23 cellular contexts compared by ENCODE assay signal in genomic region chr5:174314261-174314660, GRCh38.
"Had no signal": no experiment of that assay in that cellular context is flagged by ENCODE, and none has a peak within 500 bp of the region (broad histone marks: within the 10 kb centered on the region; RNA-seq: fewer than 3 reads in every experiment).

No MANE protein-coding gene starts in this region.

- H3K9ac ChIP-seq: neural progenitor cell had no signal

- H3K4me3 ChIP-seq: gastrocnemius medialis, neural progenitor cell, psoas muscle, skin epidermis, thoracic aorta, tibial nerve had no signal

- H3K36me3 Mint-ChIP-seq: neural progenitor cell had no signal

- H3K36me3 ChIP-seq: gastrocnemius medialis, neural progenitor cell, thoracic aorta, tibial nerve had no signal

- H3K4me3 Mint-ChIP-seq: effector memory CD8-positive, alpha-beta T cell; nephron; neural progenitor cell; stimulated activated naive B cell treated with anti-CD40 and anti-IgM and Interleukin-4, amounts not matched to agents 10 μg/mL and 1 μg/mL and 100 μg/mL, for 72 hours; stimulated activated naive CD8-positive, alpha-beta T cell treated with anti-CD3 and anti-CD28 coated beads, Interleukin-15, Interleukin-2, amounts not matched to agents 100 ng/mL and 50 ng/mL, for 24 hours had no signal

- H3K27me3 ChIP-seq: gastrocnemius medialis had no signal

- H3K9me3 Mint-ChIP-seq: effector memory CD8-positive, alpha-beta T cell; nephron; neural progenitor cell; stimulated activated naive CD8-positive, alpha-beta T cell treated with anti-CD3 and anti-CD28 coated beads, Interleukin-15, Interleukin-2, amounts not matched to agents 100 ng/mL and 50 ng/mL, for 24 hours had no signal

- DNase-seq: cortex of kidney; effector memory CD8-positive, alpha-beta T cell; foreskin fibroblast; gastrocnemius medialis; kidney; mesenchymal stem cell; midbrain; naive thymus-derived CD4-positive, alpha-beta T cell; nucleus accumbens; psoas muscle; right cardiac atrium; stimulated activated CD4-positive, alpha-beta T cell treated with anti-CD3 and anti-CD28 coated beads, Interleukin-15, amount 100 ng/mL, for 24 hours; stimulated activated CD4-positive, alpha-beta T cell treated with anti-CD3 and anti-CD28 coated beads, Interleukin-2, amount 100 ng/mL, for 48 hours; stimulated activated naive B cell treated with anti-CD40 and anti-IgM and Interleukin-4, amounts not matched to agents 10 μg/mL and 1 μg/mL and 100 μg/mL, for 72 hours had no signal

- H3K27ac ChIP-seq: epithelial cell of prostate, gastrocnemius medialis, neural progenitor cell, psoas muscle, skin epidermis, thoracic aorta, tibial nerve had no signal

- H3K27ac Mint-ChIP-seq: effector memory CD8-positive, alpha-beta T cell; naive thymus-derived CD4-positive, alpha-beta T cell; nephron; neural progenitor cell; stimulated activated naive B cell treated with anti-CD40 and anti-IgM and Interleukin-4, amounts not matched to agents 10 μg/mL and 1 μg/mL and 100 μg/mL, for 72 hours; stimulated activated naive CD8-positive, alpha-beta T cell treated with anti-CD3 and anti-CD28 coated beads, Interleukin-15, Interleukin-2, amounts not matched to agents 100 ng/mL and 50 ng/mL, for 24 hours had no signal

- ATAC-seq: effector memory CD8-positive, alpha-beta T cell; esophagus mucosa; gastrocnemius medialis; left lobe of liver; naive thymus-derived CD4-positive, alpha-beta T cell; psoas muscle; right cardiac atrium; stimulated activated naive B cell treated with anti-CD40 and anti-IgM and Interleukin-4, amounts not matched to agents 10 μg/mL and 1 μg/mL and 100 μg/mL, for 72 hours had no signal

- H3K9me3 ChIP-seq: gastrocnemius medialis, psoas muscle, thoracic aorta, tibial nerve had no signal

- H3K4me1 Mint-ChIP-seq: stimulated activated naive B cell treated with anti-CD40 and anti-IgM and Interleukin-4, amounts not matched to agents 10 μg/mL and 1 μg/mL and 100 μg/mL, for 72 hours had no signal
